In genomic region chr19:39098365-39099269, GRCh38 we compare ENCODE assay signal across 17 cellular contexts. TPM values are rescaled to one million over a fixed set of nuclear protein-coding genes. Genes with fewer than 3 reads are reported as not detected.
"Had no signal": no experiment of that assay in that cellular context is flagged by ENCODE, and none has a peak within 500 bp of the region (broad histone marks: within the 10 kb centered on the region; RNA-seq: fewer than 3 reads in every experiment).

No MANE protein-coding gene starts in this region.

- H3K27me3 ChIP-seq: ovary had no signal

- H3K36me3 Mint-ChIP-seq: activated naive CD4-positive, alpha-beta T cell treated with anti-CD3 and anti-CD28 coated beads, Interleukin-2, amount 50 U/mL, for 72 hours; brain had no signal

- H3K9me3 ChIP-seq: ovary, thoracic aorta had no signal

- DNase-seq: activated effector memory CD4-positive, alpha-beta T cell treated with Interleukin-2 at 50 U/mL for 16 hours; amniotic stem cell; cortex of kidney; effector memory CD4-positive, alpha-beta T cell; mesendoderm; ovary; stimulated activated CD4-positive, alpha-beta T cell treated with anti-CD3 and anti-CD28 coated beads, Interleukin-4, amount 100 ng/mL, for 1 hour; stimulated activated CD8-positive, alpha-beta memory T cell treated with anti-CD3 and anti-CD28 coated beads, Interleukin-4, amount 100 ng/mL, for 48 hours had no signal

- ATAC-seq: activated naive CD4-positive, alpha-beta T cell treated with anti-CD3 and anti-CD28 coated beads, Interleukin-2, amount 50 U/mL, for 72 hours had no signal

- H3K4me3 Mint-ChIP-seq: central memory CD8-positive, alpha-beta T cell; nephron; stimulated activated naive CD8-positive, alpha-beta T cell treated with anti-CD3 and anti-CD28 coated beads, Interleukin-15, Interleukin-2, amounts not matched to agents 100 ng/mL and 50 ng/mL, for 24 hours; T-helper 1 cell treated with Interleukin-12 subunit alpha and Interleukin-12 subunit beta and Interleukin-4 antibody, amounts not matched to agents 30 μg/mL and 1 μg/mL, for 36 hours had no signal

- H3K4me3 ChIP-seq: ovary, thoracic aorta had no signal

- H3K9me3 Mint-ChIP-seq: activated naive CD4-positive, alpha-beta T cell treated with anti-CD3 and anti-CD28 coated beads, Interleukin-2, amount 50 U/mL, for 72 hours; central memory CD8-positive, alpha-beta T cell; nephron; stimulated activated naive CD8-positive, alpha-beta T cell treated with anti-CD3 and anti-CD28 coated beads, Interleukin-15, Interleukin-2, amounts not matched to agents 100 ng/mL and 50 ng/mL, for 24 hours; T-helper 1 cell treated with Interleukin-12 subunit alpha and Interleukin-12 subunit beta and Interleukin-4 antibody, amounts not matched to agents 30 μg/mL and 1 μg/mL, for 36 hours had no signal

- H3K4me1 Mint-ChIP-seq: brain; central memory CD8-positive, alpha-beta T cell; nephron had no signal

- H3K27ac Mint-ChIP-seq: activated naive CD4-positive, alpha-beta T cell treated with anti-CD3 and anti-CD28 coated beads, Interleukin-2, amount 50 U/mL, for 72 hours; brain; nephron; stimulated activated naive CD8-positive, alpha-beta T cell treated with anti-CD3 and anti-CD28 coated beads, Interleukin-15, Interleukin-2, amounts not matched to agents 100 ng/mL and 50 ng/mL, for 24 hours; T-helper 1 cell treated with Interleukin-12 subunit alpha and Interleukin-12 subunit beta and Interleukin-4 antibody, amounts not matched to agents 30 μg/mL and 1 μg/mL, for 36 hours had no signal

- H3K36me3 ChIP-seq: ovary, thoracic aorta had no signal

- H3K27ac ChIP-seq: ovary, thoracic aorta had no signal

RNA-seq across cellular contexts. Expression of gene ACP7, which starts 14.4 kb away (rescaled TPM):
- total RNA-seq: ovary, renal cortical epithelial cell, thoracic aorta had no signal
- polyA plus RNA-seq: liver, ovary had no signal
